ENCODE assay signal across 17 cellular contexts in the genomic region with DNA sequence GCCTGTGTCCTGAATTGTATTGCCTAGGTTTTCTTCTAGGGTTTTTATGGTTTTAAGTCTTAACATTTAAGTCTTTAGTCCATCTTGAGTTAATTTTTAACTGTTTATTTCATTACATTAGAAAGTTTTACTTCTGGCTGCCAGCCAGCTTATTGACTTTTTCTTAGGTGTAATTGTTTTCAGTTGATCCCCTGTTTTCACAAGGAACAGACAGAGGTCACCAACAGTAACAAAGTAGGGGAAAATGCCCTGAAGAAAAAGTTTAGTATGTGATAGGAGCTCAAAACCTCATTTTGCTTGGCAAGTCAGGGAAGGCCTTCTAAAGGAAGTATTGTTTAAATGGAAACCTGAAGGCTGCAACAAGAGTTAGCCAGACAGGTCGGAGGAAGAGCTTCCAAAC. TPM values are rescaled to one million over a fixed set of nuclear protein-coding genes. Genes with fewer than 3 reads are reported as not detected.
"Had no signal": no experiment of that assay in that cellular context is flagged by ENCODE, and none has a peak within 500 bp of the region (broad histone marks: within the 10 kb centered on the region; RNA-seq: fewer than 3 reads in every experiment).

No MANE protein-coding gene starts in this region.

- DNase-seq: activated CD4-positive, alpha-beta T cell treated with anti-CD3 and anti-CD28 coated beads, Interleukin-2, amount 50 U/mL, for 4 hours; activated CD8-positive, alpha-beta memory T cell treated with anti-CD3 and anti-CD28 coated beads, Interleukin-2, amount 10 ng/mL, durations not matched to agents 7 days and 5 days; activated naive CD4-positive, alpha-beta T cell; adrenal gland; body of pancreas; effector memory CD8-positive, alpha-beta T cell; gastrocnemius medialis; heart right ventricle; islet precursor cell; left ventricle myocardium inferior; posterior cingulate gyrus; right cardiac atrium; stimulated activated naive CD8-positive, alpha-beta T cell treated with anti-CD3 and anti-CD28 coated beads, Interleukin-15, Interleukin-2, amounts not matched to agents 100 U/mL and 50 U/mL, for 24 hours had no signal

- H3K27me3 Mint-ChIP-seq: activated CD8-positive, alpha-beta memory T cell treated with anti-CD3 and anti-CD28 coated beads, Interleukin-2, amount 10 ng/mL, durations not matched to agents 7 days and 5 days; central memory CD8-positive, alpha-beta T cell; effector memory CD8-positive, alpha-beta T cell had no signal

- ATAC-seq: activated CD8-positive, alpha-beta memory T cell treated with anti-CD3 and anti-CD28 coated beads, Interleukin-2, amount 10 ng/mL, durations not matched to agents 7 days and 5 days; body of pancreas; effector memory CD8-positive, alpha-beta T cell; gastrocnemius medialis; heart right ventricle; right cardiac atrium; stimulated activated naive CD8-positive, alpha-beta T cell treated with anti-CD3 and anti-CD28 coated beads, Interleukin-15, Interleukin-2, amounts not matched to agents 100 U/mL and 50 U/mL, for 24 hours had no signal

- H3K27ac Mint-ChIP-seq: activated CD8-positive, alpha-beta memory T cell treated with anti-CD3 and anti-CD28 coated beads, Interleukin-2, amount 10 ng/mL, durations not matched to agents 7 days and 5 days had no signal

- H3K9me3 ChIP-seq: adrenal gland, body of pancreas, gastrocnemius medialis, heart right ventricle, left ventricle myocardium inferior had no signal

- H3K4me2 ChIP-seq: smooth muscle cell had no signal

- H3K9me3 Mint-ChIP-seq: central memory CD8-positive, alpha-beta T cell; effector memory CD8-positive, alpha-beta T cell had no signal

- H3K4me3 Mint-ChIP-seq: activated CD8-positive, alpha-beta memory T cell treated with anti-CD3 and anti-CD28 coated beads, Interleukin-2, amount 10 ng/mL, durations not matched to agents 7 days and 5 days; central memory CD8-positive, alpha-beta T cell; effector memory CD8-positive, alpha-beta T cell had no signal

- H3K27me3 ChIP-seq: adrenal gland, body of pancreas, gastrocnemius medialis, heart right ventricle had no signal

- H3K4me3 ChIP-seq: adrenal gland, body of pancreas, gastrocnemius medialis, heart right ventricle, left ventricle myocardium inferior, smooth muscle cell had no signal

- H3K27ac ChIP-seq: adrenal gland, body of pancreas, epithelial cell of prostate, gastrocnemius medialis, heart right ventricle, left ventricle myocardium inferior had no signal

RNA-seq across cellular contexts. Expression of gene SCN11A, which starts 10.4 kb away (rescaled TPM):
- total RNA-seq: myocyte had no signal
- polyA plus RNA-seq: right cardiac atrium, smooth muscle cell had no signal
